Comparison of ENCODE assay signal across 8 cellular contexts in genomic region chr9:136363106-136363605, GRCh38. TPM values are rescaled to one million over a fixed set of nuclear protein-coding genes. Genes with fewer than 3 reads are reported as not detected.
DNase-seq lines count a peak whose midpoint lies in the region; ATAC-seq and TF ChIP-seq lines count a peak whose summit lies in the region.

No MANE protein-coding gene starts in this region.

- H3K4me1 ChIP-seq in RWPE2 (ENCODE audit: insufficient read depth, poor library complexity, severe bottlenecking) (no peaks in the 10 kb centered on the region), neuron (ENCODE audit: insufficient read depth, low read length) (no peaks in the 10 kb centered on the region), stomach smooth muscle (ENCODE audit: control insufficient read depth, insufficient read depth, low read length) (peaks cover 31% of the 10 kb centered on the region)

- H3K36me3 ChIP-seq in RWPE2 (ENCODE audit: low read depth) = no peaks in the 10 kb centered on the region
- peaks cover 2% of the 10 kb centered on the region for H3K36me3 ChIP-seq in neuron (ENCODE audit: insufficient read depth, low read length)
- H3K36me3 ChIP-seq in stomach smooth muscle (ENCODE audit: control insufficient read depth in 2 of 2, insufficient read depth in 2 of 2, low read length in 2 of 2) = no peaks in the 10 kb centered on the region

- DNase-seq in ELF-1 (ENCODE audit: low read depth, low spot score) (peak; percentile 91), GOT3 (lab: John Stamatoyannopoulos, UW) (peak; percentile 83), LHCN-M2 (ENCODE audit: low read depth) (peak; percentile 91), RWPE2 (ENCODE audit: low spot score) (peak; percentile 96), activated gamma-delta T cell (lab: John Stamatoyannopoulos, UW) (peak; percentile 65), fibroblast of villous mesenchyme (ENCODE audit: low read depth) (peak; percentile 96)

- ATAC-seq in RWPE2 (ENCODE audit: low read depth) = peak; percentile 75

- H3K27ac ChIP-seq in RWPE2 (ENCODE audit: poor library complexity, severe bottlenecking) (peak overlapping the region; percentile 72), stomach smooth muscle (ENCODE audit: low read length) (peak overlapping the region; percentile 84)

- H3K9me3 ChIP-seq in RWPE2 (ENCODE audit: severe bottlenecking) = no peaks in the 10 kb centered on the region
- H3K9me3 ChIP-seq in neuron (ENCODE audit: low read length) = no peaks in the 10 kb centered on the region
- H3K9me3 ChIP-seq in stomach smooth muscle (ENCODE audit: control insufficient read depth in 2 of 2, low read length in 2 of 2) = no peaks in the 10 kb centered on the region

- no peak for TF ChIP-seq CTCF in RWPE2 (IDR thresholded peaks at IDR 0.05; ENCODE audit: poor library complexity, severe bottlenecking)
- no peak for TF ChIP-seq CTCF in fibroblast of villous mesenchyme (IDR thresholded peaks at IDR 0.05; ENCODE audit: insufficient read depth, low read depth, low read length)

- peak overlapping the region in 1 of 2 donors; percentile 70 for H3K9ac ChIP-seq in stomach smooth muscle (ENCODE audit: low read length in 2 of 2)

- no peaks in the 10 kb centered on the region for H3K27me3 ChIP-seq in RWPE2 (ENCODE audit: insufficient read depth, poor library complexity, severe bottlenecking)
- no peaks in the 10 kb centered on the region for H3K27me3 ChIP-seq in neuron (ENCODE audit: insufficient read depth, low read length)
- peaks cover 0 to 6% of the 10 kb centered on the region in 2 donors for H3K27me3 ChIP-seq in stomach smooth muscle (ENCODE audit: control insufficient read depth in 1 of 2, insufficient read depth in 2 of 2, low read length in 2 of 2)

- no peak overlapping the region for H2AFZ ChIP-seq in neuron (ENCODE audit: low read depth, low read length)

- H3K4me3 ChIP-seq in RWPE2 (ENCODE audit: severe bottlenecking) (peak overlapping the region; percentile 99), fibroblast of villous mesenchyme (ENCODE audit: low read depth, low read length) (peak overlapping the region; percentile 75), neuron (ENCODE audit: low read length) (peak overlapping the region; percentile 70), stomach smooth muscle (ENCODE audit: low read length in 2 of 2) (peak overlapping the region; percentile 49 to 82)

RNA-seq across cellular contexts. Expression of gene DNLZ, which starts 0.4 kb away (rescaled TPM):
- total RNA-seq in LHCN-M2 (2014; rRNA removed) = 51.2 and 52.0 TPM in 2 replicates
- polyA plus RNA-seq in LHCN-M2 (2012) = 29.4 TPM
- 8.2 and 17.4 TPM in 2 replicates for total RNA-seq in fibroblast of villous mesenchyme

RNA-seq across cellular contexts. Expression of gene CARD9, which starts 10.3 kb away (rescaled TPM):
- total RNA-seq in LHCN-M2 (2014; rRNA removed) (0.19 and 0.86 TPM in 2 replicates), fibroblast of villous mesenchyme (14.7 and 20.0 TPM in 2 replicates)
- polyA plus RNA-seq in LHCN-M2 (2012) = 0.61 TPM

RNA-seq across cellular contexts. Expression of gene GPSM1, which starts 35.8 kb away (rescaled TPM):
- 34.1 and 34.4 TPM in 2 replicates for total RNA-seq in LHCN-M2 (2014; rRNA removed)
- polyA plus RNA-seq in LHCN-M2 (2012) = 21.7 TPM
- 54.8 and 72.5 TPM in 2 replicates for total RNA-seq in fibroblast of villous mesenchyme

RNA-seq across cellular contexts. Expression of gene SNAPC4, which starts 36.8 kb away (rescaled TPM):
- 9.2 and 9.4 TPM in 2 replicates for total RNA-seq in LHCN-M2 (2014; rRNA removed)
- polyA plus RNA-seq in LHCN-M2 (2012) = 4.0 TPM
- 9.0 and 11.7 TPM in 2 replicates for total RNA-seq in fibroblast of villous mesenchyme

RNA-seq across cellular contexts. Expression of gene ENTR1, which starts 47.3 kb away (rescaled TPM):
- total RNA-seq in LHCN-M2 (2014; rRNA removed) = 66.4 and 66.5 TPM in 2 replicates
- polyA plus RNA-seq in LHCN-M2 (2012) = 33.7 TPM
- 34.5 and 40.3 TPM in 2 replicates for total RNA-seq in fibroblast of villous mesenchyme

Comparison
In these comparisons a context has a peak if more than half of its experiments do, and no peak if none do; other contexts are left out.
1. Peak in every context shown above with its lines: DNase-seq, ATAC-seq, H3K4me3 ChIP-seq and H3K27ac ChIP-seq.